ENCODE assay signal across 12 cellular contexts in the genomic region with DNA sequence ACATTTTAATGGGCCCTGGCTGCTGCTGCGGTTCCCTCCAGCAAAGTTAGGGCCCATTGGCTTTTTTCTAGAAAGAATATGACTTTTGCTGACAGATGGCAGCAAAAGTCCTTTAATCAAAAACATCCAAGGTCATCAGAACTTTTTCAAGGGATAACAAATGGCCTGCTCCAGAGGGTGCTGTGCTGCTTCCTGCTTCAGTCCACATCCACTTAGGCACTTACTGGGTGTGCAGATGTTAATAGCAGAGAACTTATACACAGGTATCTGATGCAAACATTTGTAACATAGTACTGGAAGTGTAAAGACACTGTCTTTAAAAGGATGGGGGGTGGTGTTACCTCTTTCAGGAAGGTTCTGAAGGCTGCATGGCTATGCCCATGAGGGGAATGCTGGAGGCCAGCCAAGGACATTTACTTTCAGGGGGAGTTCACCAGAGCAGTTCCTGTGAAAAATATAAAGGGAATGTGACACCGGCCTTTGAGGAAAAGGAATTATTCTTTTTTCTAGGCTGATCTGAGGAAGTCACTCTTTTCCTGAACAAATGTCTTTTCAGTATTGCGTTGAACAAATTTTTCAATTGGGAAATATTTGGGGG. TPM values are rescaled to one million over a fixed set of nuclear protein-coding genes. Genes with fewer than 3 reads are reported as not detected.
A peak's percentile ranks its signal among the peaks of the same experiment; 100 is the strongest.
DNase-seq lines count a peak whose midpoint lies in the region; ATAC-seq and TF ChIP-seq lines count a peak whose summit lies in the region.
"Had no signal": no experiment of that assay in that cellular context is flagged by ENCODE, and none has a peak within 500 bp of the region (broad histone marks: within the 10 kb centered on the region; RNA-seq: fewer than 3 reads in every experiment).

No MANE protein-coding gene starts in this region.

- H3K4me2 ChIP-seq in PC-3 (ENCODE audit: low read length) = peak overlapping the region; percentile 94

- peaks cover 21% of the 10 kb centered on the region for H3K79me2 ChIP-seq in PC-3 (ENCODE audit: low read length)
- H3K79me2 ChIP-seq: parathyroid adenoma had no signal

- H3K27me3 ChIP-seq in PC-3 (ENCODE audit: low read length) (no peaks in the 10 kb centered on the region), esophagus squamous epithelium (peaks cover 24 to 100% (median 55%) of the 10 kb centered on the region in 4 donors), SJCRH30 (no peaks in the 10 kb centered on the region)

- peaks cover 34% of the 10 kb centered on the region for H3K4me1 Mint-ChIP-seq in stimulated activated effector memory CD8-positive, alpha-beta T cell treated with anti-CD3 and anti-CD28 coated beads, Interleukin-12 subunit alpha, Interleukin-12 subunit beta, amount 100 ng/mL, for 72 hours

- H3K27ac ChIP-seq in PC-3 (ENCODE audit: low read length) = no peak overlapping the region
- H3K27ac ChIP-seq in esophagus squamous epithelium = peak overlapping the region in 3 of 4 donors; percentile 66 to 83 (median 82)
- H3K27ac ChIP-seq in SJCRH30 = no peak overlapping the region
- H3K27ac ChIP-seq: 22Rv1, parathyroid adenoma had no signal

- no peak overlapping the region; the same call in 1 of the 2 replicates for H3K4me3 ChIP-seq in PC-3 (ENCODE audit: low read length)
- peak overlapping the region in 1 of 4 donors; percentile 49 for H3K4me3 ChIP-seq in esophagus squamous epithelium
- no peak overlapping the region for H3K4me3 ChIP-seq in SJCRH30

- POLR2A ChIA-PET in PC-3 (lab: Charles Lee; ENCODE audit: unreplicated experiment) = no interaction called here

- H3K36me3 Mint-ChIP-seq in stimulated activated effector memory CD8-positive, alpha-beta T cell treated with anti-CD3 and anti-CD28 coated beads, Interleukin-12 subunit alpha, Interleukin-12 subunit beta, amount 100 ng/mL, for 72 hours = peaks cover 20% of the 10 kb centered on the region

- intact Hi-C loops in PC-3 (cut with micrococcal nuclease) = no loop called here
- intact Hi-C loops in esophagus squamous epithelium (cut with DNase I) = loop anchor here (5.0 kb wide), 1 partner anchor 422 kb away; no protein-coding TSS in a partner anchor

- TF ChIP-seq CTCF in PC-3 (conservative IDR thresholded peaks at IDR 0.05; ENCODE audit: low read depth, low read length) = no peak; the same call in 1 of the 2 replicates
- no peak for TF ChIP-seq CTCF in esophagus squamous epithelium (IDR thresholded peaks at IDR 0.05)

- BruUV-seq in PC-3 (replicated peaks; lab: Mats Ljungman, UMichigan) = no TSS peak

- H3K27ac Mint-ChIP-seq in stimulated activated effector memory CD8-positive, alpha-beta T cell treated with anti-CD3 and anti-CD28 coated beads, Interleukin-12 subunit alpha, Interleukin-12 subunit beta, amount 100 ng/mL, for 72 hours = no peak overlapping the region
- H3K27ac Mint-ChIP-seq: T-helper 1 cell treated with Interleukin-12 subunit alpha and Interleukin-12 subunit beta and Interleukin-4 antibody, amounts not matched to agents 30 μg/mL and 1 μg/mL, for 36 hours had no signal

- no peaks in the 10 kb centered on the region for H3K9me3 ChIP-seq in PC-3 (ENCODE audit: low read length)
- H3K9me3 ChIP-seq in esophagus squamous epithelium = no peaks in the 10 kb centered on the region
- H3K9me3 ChIP-seq in SJCRH30 (replicated peaks) = no peaks in the 10 kb centered on the region

- H2AFZ ChIP-seq in PC-3 (ENCODE audit: low read length) = no peak overlapping the region
- H2AFZ ChIP-seq: parathyroid adenoma had no signal

- H3K36me3 ChIP-seq in PC-3 (ENCODE audit: low read depth, low read length) (no peaks in the 10 kb centered on the region), esophagus squamous epithelium (no peaks in the 10 kb centered on the region), SJCRH30 (no peaks in the 10 kb centered on the region)

- TF ChIP-seq POLR2A in esophagus squamous epithelium (IDR thresholded peaks at IDR 0.05) = no peak

- no peaks in the 10 kb centered on the region for H3K9me3 Mint-ChIP-seq in stimulated activated effector memory CD8-positive, alpha-beta T cell treated with anti-CD3 and anti-CD28 coated beads, Interleukin-12 subunit alpha, Interleukin-12 subunit beta, amount 100 ng/mL, for 72 hours
- H3K9me3 Mint-ChIP-seq: T-helper 1 cell treated with Interleukin-12 subunit alpha and Interleukin-12 subunit beta and Interleukin-4 antibody, amounts not matched to agents 30 μg/mL and 1 μg/mL, for 36 hours had no signal

- CTCF ChIA-PET in PC-3 (lab: Charles Lee) = interaction anchor here (1.0 kb wide), 1 partner anchor 420 kb away, joined by 3 read pairs; no protein-coding TSS in a partner anchor

- DNase-seq in DMS 273 (lab: John Stamatoyannopoulos, UW; ENCODE audit: unreplicated experiment) (peak; percentile 59), DMS 273 treated with DMSO at 0.1 percent for 48 hours (lab: John Stamatoyannopoulos, UW) (no peak), PC-3 (peak; percentile 28), esophagus squamous epithelium (lab: John Stamatoyannopoulos, UW) (no peak), SJCRH30 (no peak), islet precursor cell (no peak), GM03348 (ENCODE audit: low spot score) (no peak)
- no peak for DNase-seq in stimulated activated effector memory CD8-positive, alpha-beta T cell treated with anti-CD3 and anti-CD28 coated beads, Interleukin-12 subunit alpha, Interleukin-12 subunit beta, amount 100 ng/mL, for 72 hours (ENCODE audit: low spot score in 2 of 2)
- DNase-seq: activated CD8-positive, alpha-beta memory T cell treated with anti-CD3 and anti-CD28 coated beads, Interleukin-2, amount 50 U/mL, for 4 hours had no signal

- peak; percentile 10; the same call in 1 of the 2 replicates for ATAC-seq in PC-3
- ATAC-seq in stimulated activated effector memory CD8-positive, alpha-beta T cell treated with anti-CD3 and anti-CD28 coated beads, Interleukin-12 subunit alpha, Interleukin-12 subunit beta, amount 100 ng/mL, for 72 hours = no peak

- H3K4me1 ChIP-seq in PC-3 (ENCODE audit: insufficient read depth, low read length) = peaks cover 27% of the 10 kb centered on the region
- peaks cover 0 to 58% (median 3%) of the 10 kb centered on the region in 3 donors for H3K4me1 ChIP-seq in esophagus squamous epithelium
- H3K4me1 ChIP-seq in SJCRH30 = peaks cover 11% of the 10 kb centered on the region; the same call in 1 of the 2 replicates
- H3K4me1 ChIP-seq: parathyroid adenoma had no signal

- H3K9me2 ChIP-seq in PC-3 (replicated peaks; ENCODE audit: low read length) = no peaks in the 10 kb centered on the region

- H3F3A ChIP-seq in PC-3 (ENCODE audit: low read length, unreplicated experiment) = peaks cover 4% of the 10 kb centered on the region

- 48 to 52% methylated on average over 3 of the region's 3 CpGs for WGBS in esophagus squamous epithelium, 2 donors

- no peak overlapping the region for H3K9ac ChIP-seq in PC-3 (ENCODE audit: low read length)
- H3K9ac ChIP-seq: parathyroid adenoma had no signal

- H4K20me1 ChIP-seq in PC-3 (ENCODE audit: low read length) = no peaks in the 10 kb centered on the region

- H3K4me3 Mint-ChIP-seq in stimulated activated effector memory CD8-positive, alpha-beta T cell treated with anti-CD3 and anti-CD28 coated beads, Interleukin-12 subunit alpha, Interleukin-12 subunit beta, amount 100 ng/mL, for 72 hours = peak overlapping the region; percentile 48
- H3K4me3 Mint-ChIP-seq: T-helper 1 cell treated with Interleukin-12 subunit alpha and Interleukin-12 subunit beta and Interleukin-4 antibody, amounts not matched to agents 30 μg/mL and 1 μg/mL, for 36 hours had no signal

RNA-seq across cellular contexts. Expression of a gene that starts 5.6 kb away (rescaled TPM):
- total RNA-seq in PC-3 (2014; rRNA removed) (1.9 and 2.9 TPM in 2 replicates), esophagus squamous epithelium (1 to 10 TPM in 3 of 4 donors, not detected in 1; 1.2 to 4.6 (median 1.2) TPM)
- total RNA-seq in SJCRH30 (2014; rRNA removed; shearing (Covaris generic)) = 8.6 and 9.9 TPM in 2 replicates

RNA-seq across cellular contexts. Expression of a gene that starts 12.6 kb away (rescaled TPM):
- total RNA-seq in PC-3 (2014; rRNA removed) (not detected in 2 replicates), esophagus squamous epithelium (1 to 10 TPM in 1 of 4 donors, under 1 TPM in 1, not detected in 2; 0.61 to 3.4 TPM)
- total RNA-seq in SJCRH30 (2014; rRNA removed; shearing (Covaris generic)) = 3.9 and 4.4 TPM in 2 replicates

RNA-seq across cellular contexts. Expression of a gene that starts 16.3 kb away (rescaled TPM):
- total RNA-seq in PC-3 (2014; rRNA removed) (0.29 and 1.8 TPM in 2 replicates), esophagus squamous epithelium (1 to 10 TPM in 1 of 4 donors, under 1 TPM in 1, not detected in 2; 0.31 to 2.5 TPM)
- total RNA-seq in SJCRH30 (2014; rRNA removed; shearing (Covaris generic)) = not detected in 2 replicates

RNA-seq across cellular contexts. Expression of a gene that starts 18.5 kb away (rescaled TPM):
- total RNA-seq in PC-3 (2014; rRNA removed) (not detected in 2 replicates), esophagus squamous epithelium (under 1 TPM in 2 of 4 donors, not detected in 2; 0.22 to 0.38 TPM)
- total RNA-seq in SJCRH30 (2014; rRNA removed; shearing (Covaris generic)) = 1.3 and 2.2 TPM in 2 replicates

RNA-seq across cellular contexts. Expression of a gene that starts 22.0 kb away (rescaled TPM):
- 3.0 and 4.4 TPM in 2 replicates for total RNA-seq in PC-3 (2014; rRNA removed)
- 1 to 10 TPM in 2 of 4 donors, under 1 TPM in 1, not detected in 1; 0.40 to 2.9 (median 1.5) TPM for total RNA-seq in esophagus squamous epithelium
- total RNA-seq in SJCRH30 (2014; rRNA removed; shearing (Covaris generic)) = not detected in 2 replicates

Comparison
In these comparisons a context has a peak if more than half of its experiments do, and no peak if none do; other contexts are left out.
1. DNase-seq: peak in DMS 273 (single experiment) and PC-3 (single experiment); none in DMS 273 treated with DMSO at 0.1 percent for 48 hours (single experiment), esophagus squamous epithelium (single experiment), stimulated activated effector memory CD8-positive, alpha-beta T cell treated with anti-CD3 and anti-CD28 coated beads, Interleukin-12 subunit alpha, Interleukin-12 subunit beta, amount 100 ng/mL, for 72 hours (0 of 2), SJCRH30 (0 of 2), islet precursor cell (single experiment) and GM03348 (single experiment).
2. H3K27ac ChIP-seq: peak in esophagus squamous epithelium (3 of 4); none in PC-3 (single experiment) and SJCRH30 (single experiment).